Comparison of ENCODE assay signal across 13 cellular contexts in the genomic region with DNA sequence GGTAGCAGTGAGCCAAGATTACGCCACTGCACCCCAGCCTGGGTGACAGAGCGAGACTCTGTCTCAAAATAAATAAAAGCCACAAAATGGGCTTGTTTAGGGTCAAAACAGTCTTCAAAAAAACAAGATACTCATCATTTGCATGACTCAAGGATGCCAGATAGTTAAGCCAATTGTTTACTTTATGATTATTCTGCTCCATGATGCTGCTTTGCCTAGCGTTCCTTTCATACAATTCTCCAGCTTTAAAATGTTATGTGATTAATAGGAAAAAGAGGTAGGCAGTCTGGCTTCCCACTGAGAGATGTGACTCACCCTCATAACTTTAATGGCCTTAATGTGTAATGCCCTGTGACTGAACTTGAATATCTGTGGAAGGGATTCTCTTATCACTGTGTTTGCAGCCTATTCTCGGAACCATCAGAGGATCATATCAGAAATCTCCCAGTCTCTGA.
DNase-seq lines count a peak whose midpoint lies in the region; ATAC-seq, FAIRE-seq and TF ChIP-seq lines count a peak whose summit lies in the region.
"Had no signal": no experiment of that assay in that cellular context is flagged by ENCODE, and none has a peak within 500 bp of the region (broad histone marks: within the 10 kb centered on the region; RNA-seq: fewer than 3 reads in every experiment).

No MANE protein-coding gene starts in this region.

- no peak overlapping the region for H3K4me3 ChIP-seq in astrocyte of the spinal cord (ENCODE audit: low read depth, low read length)
- H3K4me3 ChIP-seq: lung, right lobe of liver had no signal

- no peak for FAIRE-seq in D721Med (lab: Jason Lieb, UNC)
- FAIRE-seq: colon had no signal

- ATAC-seq in HG03460 (IDR thresholded peaks at IDR 0.05; ENCODE audit: unreplicated experiment): no peak
- ATAC-seq: right lobe of liver had no signal

- in situ Hi-C loops in astrocyte of the spinal cord (cut with HindIII; ENCODE audit: low sequenced_read_pairs): no loop called here

- DNase-seq in EH (ENCODE audit: low read depth) (peak; percentile 97), NCI-H1417 (lab: John Stamatoyannopoulos, UW) (peak; percentile 44 to 70 (median 59)), astrocyte of the spinal cord (ENCODE audit: low read depth, low spot score) (peak; percentile 89), myocyte (ENCODE audit: low read depth) (peak; percentile 8), NCI-H1436 treated with DMSO at 0.1 percent for 48 hours (lab: John Stamatoyannopoulos, UW) (no peak), 8988T (no peak), D721Med (ENCODE audit: insufficient read length, low spot score) (no peak)
- DNase-seq: activated CD4-positive, alpha-beta T cell treated with anti-CD3 and anti-CD28 coated beads for 4 hours; right lobe of liver; Right ventricle myocardium superior had no signal

- TF ChIP-seq CTCF in astrocyte of the spinal cord (IDR thresholded peaks at IDR 0.05; ENCODE audit: low read depth, low read length): no peak
- no peak for TF ChIP-seq CTCF in D721Med (IDR thresholded peaks at IDR 0.05; ENCODE audit: insufficient read depth, missing control alignments)

Comparison
In these comparisons a context has a peak if more than half of its experiments do, and no peak if none do; other contexts are left out.
1. DNase-seq: peak in EH (single experiment), NCI-H1417 (3 of 3), astrocyte of the spinal cord (single experiment) and myocyte (single experiment); none in NCI-H1436 treated with DMSO at 0.1 percent for 48 hours (single experiment), 8988T (single experiment) and D721Med (single experiment).